Comparison of ENCODE assay signal across 37 cellular contexts in genomic region chr16:88446061-88446460, GRCh38. TPM values are rescaled to one million over a fixed set of nuclear protein-coding genes. Genes with fewer than 3 reads are reported as not detected.
DNase-seq lines count a peak whose midpoint lies in the region; ATAC-seq, FAIRE-seq and TF ChIP-seq lines count a peak whose summit lies in the region.
"Had no signal": no experiment of that assay in that cellular context is flagged by ENCODE, and none has a peak within 500 bp of the region (broad histone marks: within the 10 kb centered on the region; RNA-seq: fewer than 3 reads in every experiment).

No MANE protein-coding gene starts in this region.

- H4K91ac ChIP-seq in neuronal stem cell (ENCODE audit: low read depth, low read length, poor library complexity), result no peak overlapping the region

- H2AK5ac ChIP-seq in neuronal stem cell (ENCODE audit: low read depth, low read length), result peak overlapping the region; percentile 52

- no peaks in the 10 kb centered on the region for H4K20me1 ChIP-seq in HepG2 (ENCODE audit: insufficient read depth, low read length)
- H4K20me1 ChIP-seq: BLaER1 had no signal

- H2AFZ ChIP-seq in HepG2 (ENCODE audit: low read length) (no peak overlapping the region), neuronal stem cell (ENCODE audit: low read length) (no peak overlapping the region)

- no peak for DNase-seq in HepG2 (ENCODE audit: low spot score)
- no peak for DNase-seq in right lobe of liver
- no peak for DNase-seq in neuronal stem cell (ENCODE audit: low spot score)
- DNase-seq in retina, result peak; percentile 68
- no peak for DNase-seq in stimulated activated effector memory CD8-positive, alpha-beta T cell treated with anti-CD3 and anti-CD28 coated beads, Interleukin-12 subunit alpha, Interleukin-12 subunit beta, amount 100 ng/mL, for 72 hours (ENCODE audit: low spot score in 2 of 2)
- no peak for DNase-seq in NCI-H774 (lab: John Stamatoyannopoulos, UW)
- DNase-seq in head of caudate nucleus, result no peak
- no peak for DNase-seq in iPS-NIHi7 (ENCODE audit: extremely low spot score)
- DNase-seq: 8988T; ACHN; AML-193; BE2C; C1 segment of cervical spinal cord; Caco-2; Calu3; CD4-positive, alpha-beta memory T cell; CD4-positive, alpha-beta T cell; CD4-positive, CD25-positive, alpha-beta regulatory T cell; CD8-positive, alpha-beta memory T cell; CD8-positive, alpha-beta T cell; COR-L47; DMS 273 treated with DMSO at 0.1 percent for 48 hours; DMS153; DMS53; DMS79; DMS79 treated with DMSO at 0.1 percent for 48 hours; DND-41; EL had no signal

- peak; percentile 17 for ATAC-seq in HepG2
- ATAC-seq in right lobe of liver, result no peak
- no peak for ATAC-seq in stimulated activated effector memory CD8-positive, alpha-beta T cell treated with anti-CD3 and anti-CD28 coated beads, Interleukin-12 subunit alpha, Interleukin-12 subunit beta, amount 100 ng/mL, for 72 hours
- ATAC-seq: A549; CD8-positive, alpha-beta T cell had no signal

- H3K4me1 Mint-ChIP-seq in stimulated activated effector memory CD8-positive, alpha-beta T cell treated with anti-CD3 and anti-CD28 coated beads, Interleukin-12 subunit alpha, Interleukin-12 subunit beta, amount 100 ng/mL, for 72 hours, result no peaks in the 10 kb centered on the region

- H2BK12ac ChIP-seq in neuronal stem cell (ENCODE audit: low read length), result no peak overlapping the region

- H3K4me2 ChIP-seq in HepG2 (ENCODE audit: low read depth, low read length), result no peak overlapping the region
- H3K4me2 ChIP-seq in neuronal stem cell (ENCODE audit: insufficient read depth, low read length, poor library complexity, severe bottlenecking), result no peak overlapping the region
- H3K4me2 ChIP-seq: A549; BLaER1; BLaER1 treated with 17β-estradiol and CSF1 and Interleukin-3, amounts not matched to agents 10 nM and 100 nM had no signal

- TF ChIP-seq EP300 in HepG2 (IDR thresholded peaks at IDR 0.05; ENCODE audit: low read depth in 2 of 2, low read length in 2 of 2) (no peak), HepG2 (CRISPR knock-in tag; IDR thresholded peaks at IDR 0.05; ENCODE audit: borderline replicate concordance) (no peak)

- H3K79me1 ChIP-seq in neuronal stem cell (ENCODE audit: low read depth, low read length), result peaks cover 2% of the 10 kb centered on the region

- 36% methylated on average over 21 of the region's 25 CpGs for WGBS in HepG2 (ENCODE audit: low lambda C conversion rate)
- WGBS in right lobe of liver (ENCODE audit: insufficient coverage, low coverage, low lambda C conversion rate, missing lambda C conversion rate), result 55% methylated on average over 2 of the region's 25 CpGs
- no CpG with 5 or more reads among the region's 25 CpGs for WGBS in neuronal stem cell (ENCODE audit: extremely low coverage in 2 of 2, insufficient read length in 2 of 2, insufficient replicate concordance in 1 of 2), 2 donors

- H3K27me3 ChIP-seq in HepG2 (ENCODE audit: control insufficient read depth in 1 of 2, insufficient read depth in 2 of 2, low read length in 2 of 2) (peaks cover 37 to 94% of the 10 kb centered on the region in 2 experiments), right lobe of liver (no peaks in the 10 kb centered on the region), neuronal stem cell (ENCODE audit: control insufficient read depth in 3 of 3, insufficient read depth in 3 of 3, low read depth in 1 of 3, low read length in 3 of 3) (peaks cover 0 to 80% (median 2%) of the 10 kb centered on the region in 3 experiments)
- H3K27me3 ChIP-seq: BE2C; BLaER1; BLaER1 treated with 17β-estradiol and CSF1 and Interleukin-3, amounts not matched to agents 10 nM and 100 nM had no signal

- H2BK15ac ChIP-seq in neuronal stem cell (ENCODE audit: low read length), result no peak overlapping the region

- H3K4me3 ChIP-seq in HepG2 (replicated peaks in 1 of 3; ENCODE audit: insufficient read depth in 1 of 3, low read depth in 2 of 3, low read length in 3 of 3) (no peak overlapping the region), right lobe of liver (no peak overlapping the region), neuronal stem cell (ENCODE audit: low read length in 2 of 2) (no peak overlapping the region)
- H3K4me3 ChIP-seq: A549; BLaER1; BLaER1 treated with 17β-estradiol and CSF1 and Interleukin-3, amounts not matched to agents 10 nM and 100 nM had no signal

- TF ChIP-seq CTCF in HepG2 (CRISPR knock-in tag; IDR thresholded peaks at IDR 0.05) (0 out of 2 replicates have a peak, but pooled peaks have one; percentile 19), right lobe of liver (IDR thresholded peaks at IDR 0.05) (no peak)

- H3K4ac ChIP-seq in neuronal stem cell (ENCODE audit: low read length), result no peak overlapping the region

- TF ChIP-seq RAD21 in HepG2 (CRISPR knock-in tag; IDR thresholded peaks at IDR 0.05), result no peak

- no peak overlapping the region for H3K14ac ChIP-seq in neuronal stem cell (ENCODE audit: low read length)

- H3K23ac ChIP-seq in neuronal stem cell (ENCODE audit: low read depth, low read length, poor library complexity), result no peak overlapping the region

- TF ChIP-seq POLR2A in HepG2 (IDR thresholded peaks at IDR 0.05; ENCODE audit: insufficient read depth in 1 of 2, low read depth in 2 of 2, low read length in 2 of 2) (no peak), right lobe of liver (IDR thresholded peaks at IDR 0.05) (no peak)

- POLR2A ChIA-PET in HepG2 (lab: Yijun Ruan, JAX), result no interaction called here

- in situ Hi-C loops in HepG2 (cut with HindIII; ENCODE audit: extremely low pct_ligation_motif_present, low pct_unique_long_range_greater_than_20kb), result no loop called here

- intact Hi-C loops in HepG2 (cut with micrococcal nuclease; ENCODE audit: unreplicated experiment), result no loop called here
- intact Hi-C loops in right lobe of liver (cut with DNase I), result no loop called here
- intact Hi-C loops in head of caudate nucleus (cut with DNase I), result loop anchor here (5.0 kb wide), 1 partner anchor 81 kb away; no protein-coding TSS in a partner anchor

- H3K36me3 ChIP-seq in HepG2 (replicated peaks in 1 of 2; ENCODE audit: control insufficient read depth in 1 of 2, insufficient read depth in 2 of 2, low read length in 2 of 2) (no peaks in the 10 kb centered on the region), right lobe of liver (no peaks in the 10 kb centered on the region), neuronal stem cell (replicated peaks in 1 of 2; ENCODE audit: control insufficient read depth in 2 of 2, insufficient read depth in 2 of 2, low read length in 2 of 2) (no peaks in the 10 kb centered on the region)
- H3K36me3 ChIP-seq: BE2C; BLaER1; BLaER1 treated with 17β-estradiol and CSF1 and Interleukin-3, amounts not matched to agents 10 nM and 100 nM had no signal

- peak overlapping the region; percentile 39 for H2BK5ac ChIP-seq in neuronal stem cell (ENCODE audit: low read length)

- H3K27ac ChIP-seq in HepG2 (ENCODE audit: extremely low read length, insufficient read depth, low read length) (no peak overlapping the region), right lobe of liver (no peak overlapping the region), neuronal stem cell (replicated peaks; ENCODE audit: low read length) (no peak overlapping the region)
- H3K27ac ChIP-seq: 22Rv1; A549; BLaER1; BLaER1 treated with 17β-estradiol and CSF1 and Interleukin-3, amounts not matched to agents 10 nM and 100 nM; C4-2B had no signal

- no peak for FAIRE-seq in HepG2 (lab: Jason Lieb, UNC)
- FAIRE-seq: A204.1, A549, D721Med had no signal

- no peaks in the 10 kb centered on the region for H3K36me3 Mint-ChIP-seq in stimulated activated effector memory CD8-positive, alpha-beta T cell treated with anti-CD3 and anti-CD28 coated beads, Interleukin-12 subunit alpha, Interleukin-12 subunit beta, amount 100 ng/mL, for 72 hours
- H3K36me3 Mint-ChIP-seq: CD14-positive monocyte; CD4-positive, alpha-beta memory T cell; CD4-positive, CD25-positive, alpha-beta regulatory T cell; CD8-positive, alpha-beta memory T cell; CD8-positive, alpha-beta T cell had no signal

- no peak overlapping the region for H3K4me3 Mint-ChIP-seq in stimulated activated effector memory CD8-positive, alpha-beta T cell treated with anti-CD3 and anti-CD28 coated beads, Interleukin-12 subunit alpha, Interleukin-12 subunit beta, amount 100 ng/mL, for 72 hours
- H3K4me3 Mint-ChIP-seq: B cell; CD4-positive, alpha-beta memory T cell; CD4-positive, alpha-beta T cell; CD4-positive, CD25-positive, alpha-beta regulatory T cell; CD8-positive, alpha-beta memory T cell; CD8-positive, alpha-beta T cell had no signal

- CTCF ChIA-PET in HepG2 (lab: Yijun Ruan, JAX; ENCODE audit: low intra/inter-chr PET ratio, low total read pairs), result interaction anchor here (1.6 kb wide), 1 partner anchor 116 kb away, joined by 3 read pairs; no protein-coding TSS in a partner anchor

- no peak overlapping the region for H4K8ac ChIP-seq in neuronal stem cell (ENCODE audit: low read depth, low read length)

- no TSS peak for BruUV-seq in HepG2 (replicated peaks; lab: Mats Ljungman, UMichigan)

- no peak overlapping the region for H3K18ac ChIP-seq in neuronal stem cell (ENCODE audit: low read length)

- peak overlapping the region; percentile 11 for H3K27ac Mint-ChIP-seq in stimulated activated effector memory CD8-positive, alpha-beta T cell treated with anti-CD3 and anti-CD28 coated beads, Interleukin-12 subunit alpha, Interleukin-12 subunit beta, amount 100 ng/mL, for 72 hours
- H3K27ac Mint-ChIP-seq: B cell; CD14-positive monocyte; CD4-positive, alpha-beta memory T cell; CD4-positive, alpha-beta T cell; CD4-positive, CD25-positive, alpha-beta regulatory T cell; CD8-positive, alpha-beta memory T cell; CD8-positive, alpha-beta T cell had no signal

- H3K4me1 ChIP-seq in HepG2 (ENCODE audit: insufficient read depth, low read length) (peaks cover 16% of the 10 kb centered on the region), right lobe of liver (peaks cover 0 to 9% (median 4%) of the 10 kb centered on the region in 4 donors), neuronal stem cell (ENCODE audit: control insufficient read depth in 2 of 2, insufficient read depth in 1 of 2, low read depth in 1 of 2, low read length in 2 of 2) (peaks cover 5% of the 10 kb centered on the region in 2 donors)

- H2BK120ac ChIP-seq in neuronal stem cell (ENCODE audit: low read depth, low read length), result no peak overlapping the region

- no peaks in the 10 kb centered on the region for H3K9me3 ChIP-seq in HepG2 (ENCODE audit: low read length)
- no peaks in the 10 kb centered on the region for H3K9me3 ChIP-seq in right lobe of liver
- H3K9me3 ChIP-seq in neuronal stem cell (replicated peaks in 1 of 2; ENCODE audit: control insufficient read depth in 2 of 2, insufficient read depth in 1 of 2, low read depth in 1 of 2, low read length in 2 of 2), result no peaks in the 10 kb centered on the region
- H3K9me3 ChIP-seq: A549; BE2C; BLaER1; BLaER1 treated with 17β-estradiol and CSF1 and Interleukin-3, amounts not matched to agents 10 nM and 100 nM; Caco-2 had no signal

- no peaks in the 10 kb centered on the region for H3K79me2 ChIP-seq in HepG2 (ENCODE audit: insufficient read depth, low read length)

- H3K9me3 Mint-ChIP-seq in stimulated activated effector memory CD8-positive, alpha-beta T cell treated with anti-CD3 and anti-CD28 coated beads, Interleukin-12 subunit alpha, Interleukin-12 subunit beta, amount 100 ng/mL, for 72 hours, result no peaks in the 10 kb centered on the region
- H3K9me3 Mint-ChIP-seq: CD4-positive, alpha-beta T cell; CD8-positive, alpha-beta memory T cell; CD8-positive, alpha-beta T cell had no signal

- H3K9ac ChIP-seq in HepG2 (ENCODE audit: insufficient read depth, low read depth, low read length) (no peak overlapping the region), neuronal stem cell (ENCODE audit: low read depth, low read length, poor library complexity) (no peak overlapping the region)
- H3K9ac ChIP-seq: BLaER1; BLaER1 treated with 17β-estradiol and CSF1 and Interleukin-3, amounts not matched to agents 10 nM and 100 nM had no signal

RNA-seq across cellular contexts. Expression of gene ZFPM1, which starts 7.0 kb away (rescaled TPM):
- total RNA-seq in HepG2 (2016; rRNA removed; fragmentation: Illumina TruSeq; extraction: Trizol) (3.4 and 3.8 TPM in 2 replicates), right lobe of liver (10 to 100 TPM in 2 of 6 experiments, 1 to 10 TPM in 4; 3.8 to 15.5 (median 8.3) TPM)
- 0.81 and 2.1 TPM in 2 replicates for total RNA-seq in HepG2 (2016; cell fraction: cytosol; rRNA removed; fragmentation: Illumina TruSeq; extraction: Trizol; ENCODE audit: low read depth)
- total RNA-seq in HepG2 (2016; cell fraction: insoluble cytoplasmic fraction; rRNA removed; fragmentation: Illumina TruSeq; extraction: Trizol), result 3.4 and 3.9 TPM in 2 replicates
- total RNA-seq in HepG2 (2016; cell fraction: membrane; rRNA removed; fragmentation: Illumina TruSeq; extraction: Trizol), result 3.4 and 4.3 TPM in 2 replicates
- total RNA-seq in HepG2 (2016; cell fraction: nucleus; rRNA removed; fragmentation: Illumina TruSeq; extraction: Trizol), result 3.4 and 6.6 TPM in 2 replicates
- 1.3 and 1.7 TPM in 2 replicates for polyA plus RNA-seq in HepG2 (2011; rRNA removed)
- 0.79 and 1.3 TPM in 2 replicates for polyA plus RNA-seq in HepG2 (2011; cell fraction: cytosol; rRNA removed)
- polyA plus RNA-seq in HepG2 (2011; cell fraction: nucleus; rRNA removed), result 7.1 and 7.6 TPM in 2 replicates
- polyA plus RNA-seq in HepG2 (2012), result 7.2 and 7.6 TPM in 2 replicates
- polyA plus RNA-seq in HepG2 (2016; cell fraction: cytosol; fragmentation: Illumina TruSeq; extraction: Trizol; ENCODE audit: low read depth), result 1.2 TPM in 2 replicates
- polyA plus RNA-seq in HepG2 (2016; cell fraction: insoluble cytoplasmic fraction; fragmentation: Illumina TruSeq; extraction: Trizol; ENCODE audit: low read depth), result 3.7 and 8.7 TPM in 2 replicates
- 2.7 and 4.8 TPM in 2 replicates for polyA plus RNA-seq in HepG2 (2016; cell fraction: membrane; fragmentation: Illumina TruSeq; extraction: Trizol; ENCODE audit: low read depth)
- 14.0 and 14.3 TPM in 2 replicates for polyA plus RNA-seq in HepG2 (2016; cell fraction: nucleus; fragmentation: Illumina TruSeq; extraction: Trizol; ENCODE audit: insufficient read depth, low read depth)
- 0.98 and 4.2 TPM in 2 replicates for polyA minus RNA-seq in HepG2 (2011; rRNA and poly(A)+ RNA removed; ENCODE audit: low replicate concordance)
- polyA minus RNA-seq in HepG2 (2011; cell fraction: cytosol; rRNA and poly(A)+ RNA removed), result 2.7 and 6.6 TPM in 2 replicates
- polyA minus RNA-seq in HepG2 (2011; cell fraction: nucleus; rRNA and poly(A)+ RNA removed), result 5.0 and 7.5 TPM in 2 replicates
- polyA plus RNA-seq in neuronal stem cell (2013, experiment 1 of 2), result 3.8 TPM
- polyA plus RNA-seq in neuronal stem cell (2013, experiment 2 of 2), result 4.0 TPM
